10 cellular contexts compared by ENCODE assay signal in genomic region chr12:24821691-24822090, GRCh38.
DNase-seq lines count a peak whose midpoint lies in the region; ATAC-seq and TF ChIP-seq lines count a peak whose summit lies in the region.
"Had no signal": no experiment of that assay in that cellular context is flagged by ENCODE, and none has a peak within 500 bp of the region (broad histone marks: within the 10 kb centered on the region; RNA-seq: fewer than 3 reads in every experiment).

No MANE protein-coding gene starts in this region.

- peak; percentile 44 for ATAC-seq in GM19351 (IDR thresholded peaks at IDR 0.05; ENCODE audit: unreplicated experiment)
- ATAC-seq in HG03095 (IDR thresholded peaks at IDR 0.05; ENCODE audit: unreplicated experiment) = peak; percentile 50
- ATAC-seq in left lobe of liver = no peak

- in situ Hi-C loops in astrocyte of the spinal cord (cut with HindIII; ENCODE audit: low sequenced_read_pairs) = no loop called here

- peak; percentile 28 for DNase-seq in AG20443 (ENCODE audit: low spot score)
- DNase-seq in astrocyte of the spinal cord (ENCODE audit: low read depth, low spot score) = peak; percentile 81
- no peak for DNase-seq in RKO (ENCODE audit: low spot score)
- no peak for DNase-seq in left lobe of liver (ENCODE audit: low spot score)
- no peak for DNase-seq in NOMO-1 treated with DMSO at 0.1 percent for 48 hours (lab: John Stamatoyannopoulos, UW; ENCODE audit: unreplicated experiment)
- DNase-seq in epidermal melanocyte (ENCODE audit: insufficient read length, low spot score) = no peak
- DNase-seq: left ventricle myocardium inferior, NCI-H146 had no signal

- no peak overlapping the region for H3K4me3 ChIP-seq in astrocyte of the spinal cord (ENCODE audit: low read depth, low read length)
- H3K4me3 ChIP-seq: left ventricle myocardium inferior had no signal

- TF ChIP-seq CTCF in astrocyte of the spinal cord (IDR thresholded peaks at IDR 0.05; ENCODE audit: low read depth, low read length) = no peak

Comparison
In these comparisons a context has a peak if more than half of its experiments do, and no peak if none do; other contexts are left out.
1. DNase-seq: peak in AG20443 (single experiment) and astrocyte of the spinal cord (single experiment); none in RKO (single experiment), left lobe of liver (single experiment), NOMO-1 treated with DMSO at 0.1 percent for 48 hours (single experiment) and epidermal melanocyte (single experiment).